In the genomic region with DNA sequence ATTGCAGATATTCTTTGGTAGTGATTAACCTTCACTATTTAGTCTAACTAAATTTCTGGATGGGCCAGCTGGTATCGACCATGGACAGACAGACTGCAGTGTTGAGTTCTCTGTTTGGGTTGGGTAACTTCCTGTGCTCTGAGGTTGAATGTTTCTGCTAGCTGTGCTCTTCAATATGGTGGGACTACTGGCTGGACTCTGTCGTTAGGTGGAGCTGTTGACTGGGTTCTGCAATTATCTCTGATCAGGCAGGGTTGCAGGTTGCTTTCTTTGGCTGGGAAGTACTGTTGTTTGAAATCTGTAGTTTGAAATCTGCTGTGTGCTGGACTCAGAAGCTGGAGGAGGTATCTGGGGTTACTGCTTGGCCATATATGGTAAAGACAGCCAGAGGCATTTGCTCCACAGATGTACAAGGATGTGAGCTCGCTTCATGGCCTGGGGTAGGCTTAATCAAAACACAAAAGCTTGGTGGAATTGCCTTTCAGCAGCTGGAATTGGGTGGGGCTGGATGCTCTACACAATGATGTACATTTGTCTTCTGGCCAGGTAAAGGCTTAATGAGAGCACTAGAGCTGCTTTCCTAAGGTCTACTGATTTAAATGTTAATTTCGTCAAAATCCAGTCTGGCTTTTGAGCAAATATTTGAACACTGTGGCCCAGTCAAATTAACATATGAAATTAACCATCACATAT, we compare ENCODE assay signal across 15 cellular contexts.
A peak's percentile ranks its signal among the peaks of the same experiment; 100 is the strongest.
DNase-seq lines count a peak whose midpoint lies in the region; TF ChIP-seq lines count a peak whose summit lies in the region.
"Had no signal": no experiment of that assay in that cellular context is flagged by ENCODE, and none has a peak within 500 bp of the region (broad histone marks: within the 10 kb centered on the region; RNA-seq: fewer than 3 reads in every experiment).

No MANE protein-coding gene starts in this region.

- no peaks in the 10 kb centered on the region for H3K36me3 ChIP-seq in GM23248 (ENCODE audit: low read depth)

- CTCF ChIA-PET in GM10248 (lab: Yijun Ruan, JAX): no interaction called here

- H3K9me3 ChIP-seq in GM23248 (ENCODE audit: low read depth): no peaks in the 10 kb centered on the region

- H4K20me1 ChIP-seq in GM23248 (ENCODE audit: insufficient read depth): no peaks in the 10 kb centered on the region

- no peak overlapping the region for H3K9ac ChIP-seq in GM23248

- H3K4me1 ChIP-seq in GM23248 (ENCODE audit: insufficient read depth): no peaks in the 10 kb centered on the region

- no peaks in the 10 kb centered on the region for H3F3A ChIP-seq in GM23248 (ENCODE audit: insufficient read depth)

- no peaks in the 10 kb centered on the region for H3K79me2 ChIP-seq in GM23248 (ENCODE audit: insufficient read depth)

- no peaks in the 10 kb centered on the region for H3K9me2 ChIP-seq in GM23248 (ENCODE audit: insufficient read depth)

- no peaks in the 10 kb centered on the region for H3K27me3 ChIP-seq in GM23248 (replicated peaks; ENCODE audit: insufficient read depth)

- WGBS in GM23248 (ENCODE audit: low coverage in 1 of 2, low lambda C conversion rate in 2 of 2, missing lambda C conversion rate in 2 of 2), 2 experiments: 5 to 9% methylated on average over 4 of the region's 4 CpGs

- H3K4me3 ChIP-seq in Jurkat, Clone E6-1 (ENCODE audit: low read length): no peak overlapping the region
- no peak overlapping the region for H3K4me3 ChIP-seq in GM23248

- no peak for TF ChIP-seq CTCF in GM10248 (IDR thresholded peaks at IDR 0.05; ENCODE audit: control extremely low read depth, extremely low read depth, low read depth, missing control alignments)

- POLR2A ChIA-PET in GM10248 (lab: Yijun Ruan, JAX): no interaction called here

- no peak overlapping the region for H2AFZ ChIP-seq in GM23248

- in situ Hi-C loops in GM23248 (cut with MboI): no loop called here

- H3K27ac ChIP-seq in GM23248: no peak overlapping the region

- peak; percentile 0 for DNase-seq in NCI-H748 (lab: John Stamatoyannopoulos, UW; ENCODE audit: unreplicated experiment)
- no peak for DNase-seq in NCI-H748 treated with DMSO at 0.1 percent for 48 hours (lab: John Stamatoyannopoulos, UW)
- DNase-seq in Jurkat, Clone E6-1 (ENCODE audit: low read depth, low spot score): peak; percentile 2
- DNase-seq in OCI-M1 (lab: John Stamatoyannopoulos, UW): peak; percentile 18
- DNase-seq in inferior parietal cortex (ENCODE audit: extremely low spot score): no peak
- no peak for DNase-seq in activated CD4-positive, alpha-beta T cell treated with anti-CD3 and anti-CD28 coated beads, Interleukin-2, amount 50 U/mL, for 1 hour
- no peak for DNase-seq in GM10248 (ENCODE audit: extremely low spot score)
- no peak for DNase-seq in GM23248
- DNase-seq: C1 segment of cervical spinal cord, EL, NCI-H1092, NCI-H2081 treated with DMSO at 0.1 percent for 48 hours, NCI-H510A treated with DMSO at 0.1 percent for 48 hours, SHP77, T-helper 17 cell had no signal

- no peak overlapping the region for H3K4me2 ChIP-seq in GM23248 (ENCODE audit: unreplicated experiment)

Comparison
In these comparisons a context has a peak if more than half of its experiments do, and no peak if none do; other contexts are left out.
1. DNase-seq: peak in NCI-H748 (single experiment), Jurkat, Clone E6-1 (single experiment) and OCI-M1 (single experiment); none in NCI-H748 treated with DMSO at 0.1 percent for 48 hours (single experiment), inferior parietal cortex (single experiment), activated CD4-positive, alpha-beta T cell treated with anti-CD3 and anti-CD28 coated beads, Interleukin-2, amount 50 U/mL, for 1 hour (single experiment), GM10248 (single experiment) and GM23248 (single experiment).